ENCODE assay signal across 28 cellular contexts in genomic region chrX:94871640-94872039, GRCh38.
"Had no signal": no experiment of that assay in that cellular context is flagged by ENCODE, and none has a peak within 500 bp of the region (broad histone marks: within the 10 kb centered on the region; RNA-seq: fewer than 3 reads in every experiment).

No MANE protein-coding gene starts in this region.

- H3K4me1 Mint-ChIP-seq: stimulated activated effector memory CD8-positive, alpha-beta T cell treated with anti-CD3 and anti-CD28 coated beads, Interleukin-12 subunit alpha, Interleukin-12 subunit beta, amount 100 ng/mL, for 72 hours; stimulated activated memory B cell treated with anti-CD40 and anti-IgM and Interleukin-4, amounts not matched to agents 10 μg/mL and 1 μg/mL and 100 μg/mL, for 72 hours; stimulated activated naive B cell treated with anti-CD40 and anti-IgM and Interleukin-4, amounts not matched to agents 10 μg/mL and 1 μg/mL and 100 μg/mL, for 72 hours; stimulated activated naive CD8-positive, alpha-beta T cell treated with anti-CD3 and anti-CD28 coated beads, Interleukin-15, amount 100 ng/mL, for 72 hours had no signal

- H3K9me3 Mint-ChIP-seq: type B pancreatic cell had no signal

- H3K4me1 ChIP-seq: stomach, suprapubic skin, testis, thyroid gland, tibial artery, tibial nerve, transverse colon, upper lobe of left lung, upper lobe of right lung, uterus, vagina had no signal

- DNase-seq: stimulated activated CD4-positive, alpha-beta T cell treated with anti-CD3 and anti-CD28 coated beads, Interleukin-2, amount 100 ng/mL, for 48 hours; stimulated activated CD4-positive, alpha-beta T cell treated with anti-CD3 and anti-CD28 coated beads, Interleukin-4, amount 100 ng/mL, for 1 hour; stimulated activated CD4-positive, alpha-beta T cell treated with anti-CD3 and anti-CD28 coated beads, Interleukin-4, amount 100 ng/mL, for 24 hours; stimulated activated CD4-positive, alpha-beta T cell treated with anti-CD3 and anti-CD28 coated beads, Interleukin-4, amount 100 ng/mL, for 4 hours; stimulated activated CD8-positive, alpha-beta memory T cell treated with anti-CD3 and anti-CD28 coated beads, Interleukin-4, amount 100 ng/mL, for 48 hours; stimulated activated naive B cell treated with anti-CD40 and anti-IgM and Interleukin-4, amounts not matched to agents 10 μg/mL and 1 μg/mL and 100 μg/mL, for 72 hours; stimulated activated naive CD4-positive, alpha-beta T cell; stimulated activated naive CD4-positive, alpha-beta T cell treated with Interleukin-2 at 50 U/mL for 16 hours; stimulated activated naive CD8-positive, alpha-beta T cell treated with anti-CD3 and anti-CD28 coated beads, Interleukin-15, amount 100 ng/mL, for 72 hours; stimulated activated naive CD8-positive, alpha-beta T cell treated with anti-CD3 and anti-CD28 coated beads, Interleukin-15, Interleukin-2, amounts not matched to agents 100 U/mL and 50 U/mL, for 24 hours; stomach; substantia nigra; testis; thyroid gland; tibial artery; transverse colon; trophoblast cell; upper lobe of left lung; upper lobe of right lung; uterus had no signal

- H3K27me3 Mint-ChIP-seq: stimulated activated memory B cell treated with anti-CD40 and anti-IgM and Interleukin-4, amounts not matched to agents 10 μg/mL and 1 μg/mL and 100 μg/mL, for 72 hours; stimulated activated naive B cell treated with anti-CD40 and anti-IgM and Interleukin-4, amounts not matched to agents 10 μg/mL and 1 μg/mL and 100 μg/mL, for 72 hours; stimulated activated naive CD8-positive, alpha-beta T cell treated with anti-CD3 and anti-CD28 coated beads, Interleukin-15, amount 100 ng/mL, for 72 hours; stimulated activated naive CD8-positive, alpha-beta T cell treated with anti-CD3 and anti-CD28 coated beads, Interleukin-15, Interleukin-2, amounts not matched to agents 100 ng/mL and 50 ng/mL, for 24 hours; type B pancreatic cell had no signal

- H3K27ac Mint-ChIP-seq: stimulated activated effector memory CD8-positive, alpha-beta T cell treated with anti-CD3 and anti-CD28 coated beads, Interleukin-12 subunit alpha, Interleukin-12 subunit beta, amount 100 ng/mL, for 72 hours; stimulated activated memory B cell treated with anti-CD40 and anti-IgM and Interleukin-4, amounts not matched to agents 10 μg/mL and 1 μg/mL and 100 μg/mL, for 72 hours; stimulated activated naive B cell treated with anti-CD40 and anti-IgM and Interleukin-4, amounts not matched to agents 10 μg/mL and 1 μg/mL and 100 μg/mL, for 72 hours; stimulated activated naive CD8-positive, alpha-beta T cell treated with anti-CD3 and anti-CD28 coated beads, Interleukin-15, amount 100 ng/mL, for 72 hours; stimulated activated naive CD8-positive, alpha-beta T cell treated with anti-CD3 and anti-CD28 coated beads, Interleukin-15, Interleukin-2, amounts not matched to agents 100 ng/mL and 50 ng/mL, for 24 hours; type B pancreatic cell had no signal

- H3K9me3 ChIP-seq: suprapubic skin, testis, thoracic aorta, thyroid gland, tibial nerve, transverse colon, upper lobe of left lung, upper lobe of right lung, uterus, vagina had no signal

- H3K36me3 ChIP-seq: stomach, suprapubic skin, thoracic aorta, thyroid gland, tibial artery, tibial nerve, transverse colon, upper lobe of left lung, upper lobe of right lung, uterus, vagina had no signal

- ATAC-seq: stimulated activated effector memory CD8-positive, alpha-beta T cell treated with anti-CD3 and anti-CD28 coated beads, Interleukin-12 subunit alpha, Interleukin-12 subunit beta, amount 100 ng/mL, for 72 hours; stimulated activated memory B cell treated with anti-CD40 and anti-IgM and Interleukin-4, amounts not matched to agents 10 μg/mL and 1 μg/mL and 100 μg/mL, for 72 hours; stimulated activated naive B cell treated with anti-CD40 and anti-IgM and Interleukin-4, amounts not matched to agents 10 μg/mL and 1 μg/mL and 100 μg/mL, for 72 hours; stimulated activated naive CD8-positive, alpha-beta T cell treated with anti-CD3 and anti-CD28 coated beads, Interleukin-15, amount 100 ng/mL, for 72 hours; stimulated activated naive CD8-positive, alpha-beta T cell treated with anti-CD3 and anti-CD28 coated beads, Interleukin-15, Interleukin-2, amounts not matched to agents 100 U/mL and 50 U/mL, for 24 hours; upper lobe of right lung had no signal

- H3K4me3 ChIP-seq: stomach, suprapubic skin, testis, thoracic aorta, thyroid gland, tibial artery, tibial nerve, transverse colon, upper lobe of left lung, upper lobe of right lung, uterus, vagina had no signal

- H3K27ac ChIP-seq: stomach, suprapubic skin, testis, thoracic aorta, thyroid gland, tibial artery, tibial nerve, transverse colon, upper lobe of left lung, upper lobe of right lung, uterus, vagina had no signal

- H3K27me3 ChIP-seq: stomach, suprapubic skin, testis, thyroid gland, tibial artery, tibial nerve, transverse colon, upper lobe of left lung, upper lobe of right lung, uterus, vagina had no signal

- H3K4me3 Mint-ChIP-seq: stimulated activated effector memory CD8-positive, alpha-beta T cell treated with anti-CD3 and anti-CD28 coated beads, Interleukin-12 subunit alpha, Interleukin-12 subunit beta, amount 100 ng/mL, for 72 hours; stimulated activated memory B cell treated with anti-CD40 and anti-IgM and Interleukin-4, amounts not matched to agents 10 μg/mL and 1 μg/mL and 100 μg/mL, for 72 hours; stimulated activated naive B cell treated with anti-CD40 and anti-IgM and Interleukin-4, amounts not matched to agents 10 μg/mL and 1 μg/mL and 100 μg/mL, for 72 hours; stimulated activated naive CD8-positive, alpha-beta T cell treated with anti-CD3 and anti-CD28 coated beads, Interleukin-15, amount 100 ng/mL, for 72 hours; stimulated activated naive CD8-positive, alpha-beta T cell treated with anti-CD3 and anti-CD28 coated beads, Interleukin-15, Interleukin-2, amounts not matched to agents 100 ng/mL and 50 ng/mL, for 24 hours; type B pancreatic cell had no signal

- H3K36me3 Mint-ChIP-seq: stimulated activated effector memory CD8-positive, alpha-beta T cell treated with anti-CD3 and anti-CD28 coated beads, Interleukin-12 subunit alpha, Interleukin-12 subunit beta, amount 100 ng/mL, for 72 hours; stimulated activated memory B cell treated with anti-CD40 and anti-IgM and Interleukin-4, amounts not matched to agents 10 μg/mL and 1 μg/mL and 100 μg/mL, for 72 hours; stimulated activated naive B cell treated with anti-CD40 and anti-IgM and Interleukin-4, amounts not matched to agents 10 μg/mL and 1 μg/mL and 100 μg/mL, for 72 hours; type B pancreatic cell had no signal
